ENCODE assay signal across 8 cellular contexts in the genomic region with DNA sequence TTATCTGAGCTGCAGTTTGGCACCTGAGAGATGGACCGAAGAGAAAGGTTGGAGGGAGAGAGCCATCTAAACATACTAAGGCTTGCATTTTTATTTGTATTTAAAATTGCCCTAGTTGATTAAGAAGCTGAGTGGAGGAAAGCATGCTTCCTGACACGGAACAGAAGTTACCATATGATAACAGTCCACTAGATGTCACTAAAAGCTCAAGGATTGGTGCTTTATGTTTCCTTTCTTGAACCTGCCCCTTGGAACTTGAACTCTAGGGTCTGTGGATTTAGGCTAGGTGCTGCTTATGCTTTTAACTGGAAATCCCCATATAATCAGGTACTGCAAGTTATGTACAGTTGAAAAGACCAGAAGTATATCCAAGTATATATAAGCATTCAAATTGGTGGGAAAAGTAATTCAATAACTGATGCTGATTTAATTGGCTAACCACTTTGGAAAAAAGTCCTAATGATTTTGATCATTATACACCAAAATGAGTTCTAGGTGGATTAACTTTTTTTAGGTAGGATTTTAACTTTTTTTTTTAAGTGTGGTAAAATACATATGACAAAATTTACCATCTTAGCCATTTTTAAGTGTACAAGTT. TPM values are rescaled to one million over a fixed set of nuclear protein-coding genes. Genes with fewer than 3 reads are reported as not detected.
DNase-seq lines count a peak whose midpoint lies in the region; TF ChIP-seq lines count a peak whose summit lies in the region.

No MANE protein-coding gene starts in this region.

- no peak overlapping the region for H3K27ac ChIP-seq in dorsolateral prefrontal cortex

- TF ChIP-seq CTCF in GM20000 (IDR thresholded peaks at IDR 0.05; ENCODE audit: extremely low read depth, missing control alignments) (peak; percentile 21), dorsolateral prefrontal cortex (IDR thresholded peaks at IDR 0.05 in 54 of 56, conservative IDR thresholded peaks at IDR 0.05 in 2 of 56; ENCODE audit: low read depth in 1 of 56, partially characterized antibody in 56 of 56) (peak; percentile 17 to 92 (median 72))

- peak; percentile 42 for DNase-seq in DMS153 treated with DMSO at 0.1 percent for 48 hours (lab: John Stamatoyannopoulos, UW; ENCODE audit: unreplicated experiment)
- peak; percentile 77 for DNase-seq in GM20000 (ENCODE audit: low spot score)
- peak; percentile 64 for DNase-seq in HuH-7 (ENCODE audit: low spot score)
- DNase-seq in OCI-M1 (lab: John Stamatoyannopoulos, UW), result peak; percentile 80
- no peak for DNase-seq in dorsolateral prefrontal cortex
- DNase-seq in medulla oblongata (ENCODE audit: extremely low spot score), result peak; percentile 84
- DNase-seq in stimulated activated CD4-positive, alpha-beta T cell treated with anti-CD3 and anti-CD28 coated beads, Interleukin-2, amount 100 ng/mL, for 24 hours, result no peak
- no peak for DNase-seq in UCSD-AML1 (lab: John Stamatoyannopoulos, UW; ENCODE audit: unreplicated experiment)

- H3K4me3 ChIP-seq in dorsolateral prefrontal cortex, result no peak overlapping the region

- peaks cover 0 to 2% (median 0%) of the 10 kb centered on the region in 45 donors for H3K27me3 ChIP-seq in dorsolateral prefrontal cortex

- intact Hi-C loops in dorsolateral prefrontal cortex (cut with DNase I), result loop anchor here (5.0 kb wide), 5 partner anchors 339 to 889 kb away; partner anchors contain the start of gene EIF3F (in 1 of the 2)

RNA-seq across cellular contexts. Expression of gene RBMXL2, which starts 9.5 kb away (rescaled TPM):
- under 1 TPM in 50 of 120 experiments, not detected in 70; 0.23 to 0.66 (median 0.36) TPM for total RNA-seq in dorsolateral prefrontal cortex

Comparison
In these comparisons a context has a peak if more than half of its experiments do, and no peak if none do; other contexts are left out.
1. DNase-seq: peak in DMS153 treated with DMSO at 0.1 percent for 48 hours (single experiment), GM20000 (single experiment), HuH-7 (single experiment), OCI-M1 (single experiment) and medulla oblongata (single experiment); none in dorsolateral prefrontal cortex (0 of 10), stimulated activated CD4-positive, alpha-beta T cell treated with anti-CD3 and anti-CD28 coated beads, Interleukin-2, amount 100 ng/mL, for 24 hours (0 of 2) and UCSD-AML1 (single experiment).